ENCODE assay signal across 8 cellular contexts in the genomic region with DNA sequence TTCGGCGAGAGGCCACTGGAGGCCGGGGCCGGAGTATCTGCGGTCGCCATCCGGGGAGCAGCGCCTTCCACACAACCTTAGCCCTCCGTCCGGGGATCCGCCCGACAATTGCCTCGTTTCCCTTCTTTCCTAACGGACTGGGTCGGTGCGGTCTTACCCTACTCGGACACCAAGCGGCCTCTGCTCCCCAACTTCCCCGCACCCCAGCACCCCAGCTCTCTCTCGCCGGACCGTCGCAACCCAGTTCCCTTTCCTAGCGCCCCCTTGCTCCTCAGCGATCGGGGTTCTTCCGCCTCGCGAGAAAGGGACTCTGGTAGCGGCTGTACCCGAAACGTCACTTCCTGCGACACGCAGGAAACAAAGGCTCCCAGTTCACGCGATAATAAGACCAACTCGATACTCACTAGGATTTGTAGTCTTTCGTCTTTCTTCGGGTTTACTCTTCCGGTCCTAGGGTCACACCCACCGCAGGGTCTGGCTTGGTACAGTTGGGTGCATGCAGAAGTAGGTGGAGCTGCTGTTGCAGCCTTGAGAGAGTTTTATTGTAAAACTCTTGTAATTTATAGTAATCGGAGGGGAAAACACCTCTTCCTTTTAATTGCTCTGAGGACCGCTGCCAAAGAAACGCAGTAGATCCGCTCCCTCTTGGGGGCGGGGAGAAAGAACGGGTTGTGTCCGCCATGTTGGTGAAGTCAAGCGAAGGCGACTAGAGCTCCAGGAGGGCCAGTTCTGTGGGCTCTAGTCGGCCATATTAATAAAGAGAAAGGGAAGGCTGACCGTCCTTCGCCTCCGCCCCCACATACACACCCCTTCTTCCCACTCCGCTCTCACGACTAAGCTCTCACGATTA. TPM values are rescaled to one million over a fixed set of nuclear protein-coding genes. Genes with fewer than 3 reads are reported as not detected.
DNase-seq lines count a peak whose midpoint lies in the region; ATAC-seq, FAIRE-seq and TF ChIP-seq lines count a peak whose summit lies in the region.

A gene (plus strand): TSS at position 741 of the 850 bp plus-strand sequence. CDS start 209 bp downstream, outside the sequence.
A gene with protein sequence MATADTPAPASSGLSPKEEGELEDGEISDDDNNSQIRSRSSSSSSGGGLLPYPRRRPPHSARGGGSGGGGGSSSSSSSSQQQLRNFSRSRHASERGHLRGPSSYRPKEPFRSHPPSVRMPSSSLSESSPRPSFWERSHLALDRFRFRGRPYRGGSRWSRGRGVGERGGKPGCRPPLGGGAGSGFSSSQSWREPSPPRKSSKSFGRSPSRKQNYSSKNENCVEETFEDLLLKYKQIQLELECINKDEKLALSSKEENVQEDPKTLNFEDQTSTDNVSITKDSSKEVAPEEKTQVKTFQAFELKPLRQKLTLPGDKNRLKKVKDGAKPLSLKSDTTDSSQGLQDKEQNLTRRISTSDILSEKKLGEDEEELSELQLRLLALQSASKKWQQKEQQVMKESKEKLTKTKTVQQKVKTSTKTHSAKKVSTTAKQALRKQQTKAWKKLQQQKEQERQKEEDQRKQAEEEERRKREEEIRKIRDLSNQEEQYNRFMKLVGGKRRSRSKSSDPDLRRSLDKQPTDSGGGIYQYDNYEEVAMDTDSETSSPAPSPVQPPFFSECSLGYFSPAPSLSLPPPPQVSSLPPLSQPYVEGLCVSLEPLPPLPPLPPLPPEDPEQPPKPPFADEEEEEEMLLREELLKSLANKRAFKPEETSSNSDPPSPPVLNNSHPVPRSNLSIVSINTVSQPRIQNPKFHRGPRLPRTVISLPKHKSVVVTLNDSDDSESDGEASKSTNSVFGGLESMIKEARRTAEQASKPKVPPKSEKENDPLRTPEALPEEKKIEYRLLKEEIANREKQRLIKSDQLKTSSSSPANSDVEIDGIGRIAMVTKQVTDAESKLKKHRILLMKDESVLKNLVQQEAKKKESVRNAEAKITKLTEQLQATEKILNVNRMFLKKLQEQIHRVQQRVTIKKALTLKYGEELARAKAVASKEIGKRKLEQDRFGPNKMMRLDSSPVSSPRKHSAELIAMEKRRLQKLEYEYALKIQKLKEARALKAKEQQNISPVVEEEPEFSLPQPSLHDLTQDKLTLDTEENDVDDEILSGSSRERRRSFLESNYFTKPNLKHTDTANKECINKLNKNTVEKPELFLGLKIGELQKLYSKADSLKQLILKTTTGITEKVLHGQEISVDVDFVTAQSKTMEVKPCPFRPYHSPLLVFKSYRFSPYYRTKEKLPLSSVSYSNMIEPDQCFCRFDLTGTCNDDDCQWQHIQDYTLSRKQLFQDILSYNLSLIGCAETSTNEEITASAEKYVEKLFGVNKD (N-terminal part only) (minus strand): TSS at position 288 of the 850 bp plus-strand sequence. CDS start 238 bp downstream, at position 50.

- peak within 1 kb of the TSS; percentile 79 for H2AFZ ChIP-seq in HepG2 (ENCODE audit: low read length)

- peaks cover 57% of the 10 kb centered on the region for H3K79me2 ChIP-seq in HepG2 (ENCODE audit: insufficient read depth, low read length)

- H3K27ac ChIP-seq in HepG2 (ENCODE audit: extremely low read length, insufficient read depth, low read length): peak within 1 kb of the TSS; percentile 99

- peak within 1 kb of the TSS; percentile 95 for H3K9ac ChIP-seq in HepG2 (ENCODE audit: insufficient read depth, low read depth, low read length)

- peaks cover 0 to 2% (median 2%) of the 10 kb centered on the region in 3 donors for H3K27me3 Mint-ChIP-seq in CD14-positive monocyte (ENCODE audit: low read depth in 3 of 3)

- peaks cover 19% of the 10 kb centered on the region for H4K20me1 ChIP-seq in HepG2 (ENCODE audit: insufficient read depth, low read length)

- H3K4me3 ChIP-seq in HepG2 (replicated peaks in 1 of 3; ENCODE audit: insufficient read depth in 1 of 3, low read depth in 2 of 3, low read length in 3 of 3): peak within 1 kb of the TSS; percentile 88 to 97 (median 94)

- H3K4me2 ChIP-seq in HepG2 (ENCODE audit: low read depth, low read length): peak within 1 kb of the TSS; percentile 85

- peaks cover 15 to 19% of the 10 kb centered on the region in 2 donors for H3K36me3 Mint-ChIP-seq in CD14-positive monocyte

- H3K36me3 ChIP-seq in HepG2 (replicated peaks in 1 of 2; ENCODE audit: control insufficient read depth in 1 of 2, insufficient read depth in 2 of 2, low read length in 2 of 2): peaks cover 0 to 16% of the 10 kb centered on the region in 2 experiments; a peak in 3 of 5 replicates

- in situ Hi-C loops in HepG2 (cut with HindIII; ENCODE audit: extremely low pct_ligation_motif_present, low pct_unique_long_range_greater_than_20kb): loop anchor here (5.0 kb wide), 1 partner anchor 89 kb away; a partner anchor contains a TSS

- TF ChIP-seq CTCF in CD14-positive monocyte (IDR thresholded peaks at IDR 0.05) (peak; percentile 11), HepG2 (CRISPR knock-in tag; IDR thresholded peaks at IDR 0.05) (peak; percentile 74)

- H3K27me3 ChIP-seq in HepG2 (ENCODE audit: control insufficient read depth in 1 of 2, insufficient read depth in 2 of 2, low read length in 2 of 2): no peaks in the 10 kb centered on the region; a peak in 1 of 5 replicates

- TF ChIP-seq RAD21 in HepG2 (CRISPR knock-in tag; IDR thresholded peaks at IDR 0.05): 0 out of 2 replicates have a peak, but pooled peaks have one; percentile 11

- H3K4me1 Mint-ChIP-seq in CD14-positive monocyte: peaks cover 22% of the 10 kb centered on the region

- H3K9me3 Mint-ChIP-seq in CD14-positive monocyte: peaks cover 0 to 3% (median 0%) of the 10 kb centered on the region in 7 donors

- H3K9me3 ChIP-seq in HepG2 (ENCODE audit: low read length): no peaks in the 10 kb centered on the region

- intact Hi-C loops in CD14-positive monocyte (cut with micrococcal nuclease) (loop anchor here (10.0 kb wide), 2 partner anchors 91 to 171 kb away; a partner anchor contains a TSS), HepG2 (cut with micrococcal nuclease; ENCODE audit: unreplicated experiment) (loop anchor here (2.0 kb wide), 1 partner anchor 83 kb away; no protein-coding TSS in a partner anchor)

- ATAC-seq in GM19351 (IDR thresholded peaks at IDR 0.05; ENCODE audit: unreplicated experiment) (peak; percentile 76), HG03521 (IDR thresholded peaks at IDR 0.05; ENCODE audit: unreplicated experiment) (peak; percentile 87), HepG2 (peak; percentile 94)

- peak; percentile 80 to 91 for TF ChIP-seq POLR2A in HepG2 (IDR thresholded peaks at IDR 0.05; ENCODE audit: insufficient read depth in 1 of 2, low read depth in 2 of 2, low read length in 2 of 2)

- CTCF ChIA-PET in HepG2 (lab: Yijun Ruan, JAX; ENCODE audit: low intra/inter-chr PET ratio, low total read pairs): no interaction called here

- H3K4me1 ChIP-seq in HepG2 (ENCODE audit: insufficient read depth, low read length): peaks cover 25% of the 10 kb centered on the region

- peak within 1 kb of the TSS; percentile 100 for H3K27ac Mint-ChIP-seq in CD14-positive monocyte

- WGBS in HepG2 (ENCODE audit: low lambda C conversion rate): under 1% methylated on average over 41 of the region's 57 CpGs

- peak within 1 kb of the TSS; percentile 94 to 100 for H3K4me3 Mint-ChIP-seq in CD14-positive monocyte

- DNase-seq in CD14-positive monocyte (ENCODE audit: low spot score): peak; percentile 97
- peak; percentile 97 for DNase-seq in NCI-H69 (lab: John Stamatoyannopoulos, UW)
- peak; percentile 72 to 91 for DNase-seq in activated CD4-positive, alpha-beta T cell treated with anti-CD3 and anti-CD28 coated beads, Interleukin-2, amount 50 U/mL, for 24 hours (ENCODE audit: low read depth in 1 of 2, low spot score in 1 of 2)
- DNase-seq in dermis blood vessel endothelial cell: peak; percentile 99
- DNase-seq in HepG2 (ENCODE audit: low spot score): peak; percentile 99
- peak; percentile 82 for DNase-seq in stimulated activated CD4-positive, alpha-beta T cell treated with anti-CD3 and anti-CD28 coated beads, Interleukin-4, amount 100 ng/mL, for 1 hour

- no peak for TF ChIP-seq EP300 in HepG2 (IDR thresholded peaks at IDR 0.05; ENCODE audit: low read depth in 2 of 2, low read length in 2 of 2)
- no peak for TF ChIP-seq EP300 in HepG2 (CRISPR knock-in tag; IDR thresholded peaks at IDR 0.05; ENCODE audit: borderline replicate concordance)

- no TSS peak for BruUV-seq in HepG2 (replicated peaks; lab: Mats Ljungman, UMichigan)

- POLR2A ChIA-PET in HepG2 (lab: Yijun Ruan, JAX): interaction anchor here (0.8 to 2.9 kb wide), 13 partner anchors 10 to 225 kb away, joined by 3 to 78 read pairs (median 6); a partner anchor contains a TSS

- FAIRE-seq in HepG2 (lab: Jason Lieb, UNC): peak; percentile 95

RNA-seq across cellular contexts. Expression of the first gene that starts in this region (rescaled TPM):
- polyA plus RNA-seq in CD14-positive monocyte (1 to 10 TPM; 3.5 to 4.3 TPM), HepG2 (2011; rRNA removed) (5.0 and 5.2 TPM in 2 replicates)
- total RNA-seq in dermis blood vessel endothelial cell (3.6 and 3.8 TPM in 2 replicates), HepG2 (2016; rRNA removed; fragmentation: Illumina TruSeq; extraction: Trizol) (6.2 and 7.3 TPM in 2 replicates)
- 3.0 and 3.9 TPM in 2 replicates for total RNA-seq in HepG2 (2016; cell fraction: cytosol; rRNA removed; fragmentation: Illumina TruSeq; extraction: Trizol; ENCODE audit: low read depth)
- total RNA-seq in HepG2 (2016; cell fraction: insoluble cytoplasmic fraction; rRNA removed; fragmentation: Illumina TruSeq; extraction: Trizol): 5.9 and 7.3 TPM in 2 replicates
- total RNA-seq in HepG2 (2016; cell fraction: membrane; rRNA removed; fragmentation: Illumina TruSeq; extraction: Trizol): 5.3 and 6.1 TPM in 2 replicates
- total RNA-seq in HepG2 (2016; cell fraction: nucleus; rRNA removed; fragmentation: Illumina TruSeq; extraction: Trizol): 9.9 and 13.4 TPM in 2 replicates
- 1.4 and 2.4 TPM in 2 replicates for polyA plus RNA-seq in HepG2 (2011; cell fraction: cytosol; rRNA removed)
- polyA plus RNA-seq in HepG2 (2011; cell fraction: nucleus; rRNA removed): 3.8 and 5.8 TPM in 2 replicates
- polyA plus RNA-seq in HepG2 (2012): 5.1 and 8.6 TPM in 2 replicates
- polyA plus RNA-seq in HepG2 (2016; cell fraction: cytosol; fragmentation: Illumina TruSeq; extraction: Trizol; ENCODE audit: low read depth): 3.0 and 4.3 TPM in 2 replicates
- 7.7 and 7.9 TPM in 2 replicates for polyA plus RNA-seq in HepG2 (2016; cell fraction: insoluble cytoplasmic fraction; fragmentation: Illumina TruSeq; extraction: Trizol; ENCODE audit: low read depth)
- polyA plus RNA-seq in HepG2 (2016; cell fraction: membrane; fragmentation: Illumina TruSeq; extraction: Trizol; ENCODE audit: low read depth): 4.7 and 4.8 TPM in 2 replicates
- 12.1 and 12.4 TPM in 2 replicates for polyA plus RNA-seq in HepG2 (2016; cell fraction: nucleus; fragmentation: Illumina TruSeq; extraction: Trizol; ENCODE audit: insufficient read depth, low read depth)
- 2.5 and 2.9 TPM in 2 replicates for polyA minus RNA-seq in HepG2 (2011; rRNA and poly(A)+ RNA removed; ENCODE audit: low replicate concordance)
- 1.9 and 4.4 TPM in 2 replicates for polyA minus RNA-seq in HepG2 (2011; cell fraction: cytosol; rRNA and poly(A)+ RNA removed)
- polyA minus RNA-seq in HepG2 (2011; cell fraction: nucleus; rRNA and poly(A)+ RNA removed): 13.9 and 14.5 TPM in 2 replicates

RNA-seq across cellular contexts. Expression of the second gene that starts in this region (rescaled TPM):
- polyA plus RNA-seq in CD14-positive monocyte: 10 to 100 TPM; 12.5 to 16.3 TPM
- total RNA-seq in dermis blood vessel endothelial cell: 22.8 and 32.5 TPM in 2 replicates
- total RNA-seq in HepG2 (2016; rRNA removed; fragmentation: Illumina TruSeq; extraction: Trizol): 8.9 and 17.1 TPM in 2 replicates
- total RNA-seq in HepG2 (2016; cell fraction: cytosol; rRNA removed; fragmentation: Illumina TruSeq; extraction: Trizol; ENCODE audit: low read depth): 5.0 and 6.0 TPM in 2 replicates
- total RNA-seq in HepG2 (2016; cell fraction: insoluble cytoplasmic fraction; rRNA removed; fragmentation: Illumina TruSeq; extraction: Trizol): 7.0 and 13.0 TPM in 2 replicates
- 4.6 and 5.9 TPM in 2 replicates for total RNA-seq in HepG2 (2016; cell fraction: membrane; rRNA removed; fragmentation: Illumina TruSeq; extraction: Trizol)
- total RNA-seq in HepG2 (2016; cell fraction: nucleus; rRNA removed; fragmentation: Illumina TruSeq; extraction: Trizol): 73.8 and 77.3 TPM in 2 replicates
- polyA plus RNA-seq in HepG2 (2011; rRNA removed): 31.4 and 38.3 TPM in 2 replicates
- 4.3 and 6.5 TPM in 2 replicates for polyA plus RNA-seq in HepG2 (2011; cell fraction: cytosol; rRNA removed)
- 96.5 and 110 TPM in 2 replicates for polyA plus RNA-seq in HepG2 (2011; cell fraction: nucleus; rRNA removed)
- polyA plus RNA-seq in HepG2 (2012): 19.0 and 21.7 TPM in 2 replicates
- polyA plus RNA-seq in HepG2 (2016; cell fraction: cytosol; fragmentation: Illumina TruSeq; extraction: Trizol; ENCODE audit: low read depth): 0.44 and 0.55 TPM in 2 replicates
- 7.3 and 8.6 TPM in 2 replicates for polyA plus RNA-seq in HepG2 (2016; cell fraction: insoluble cytoplasmic fraction; fragmentation: Illumina TruSeq; extraction: Trizol; ENCODE audit: low read depth)
- 1.7 and 1.9 TPM in 2 replicates for polyA plus RNA-seq in HepG2 (2016; cell fraction: membrane; fragmentation: Illumina TruSeq; extraction: Trizol; ENCODE audit: low read depth)
- polyA plus RNA-seq in HepG2 (2016; cell fraction: nucleus; fragmentation: Illumina TruSeq; extraction: Trizol; ENCODE audit: insufficient read depth, low read depth): 99.4 and 110 TPM in 2 replicates
- polyA minus RNA-seq in HepG2 (2011; rRNA and poly(A)+ RNA removed; ENCODE audit: low replicate concordance): 11.8 and 15.6 TPM in 2 replicates
- polyA minus RNA-seq in HepG2 (2011; cell fraction: cytosol; rRNA and poly(A)+ RNA removed): 6.1 and 11.4 TPM in 2 replicates
- 208 and 220 TPM in 2 replicates for polyA minus RNA-seq in HepG2 (2011; cell fraction: nucleus; rRNA and poly(A)+ RNA removed)

Comparison
In these comparisons a context has a peak if more than half of its experiments do, and no peak if none do; other contexts are left out.
1. Peak in every context shown above with its lines: DNase-seq, ATAC-seq, H3K4me3 ChIP-seq and H3K27ac ChIP-seq.